13 cellular contexts compared by ENCODE assay signal in the genomic region with DNA sequence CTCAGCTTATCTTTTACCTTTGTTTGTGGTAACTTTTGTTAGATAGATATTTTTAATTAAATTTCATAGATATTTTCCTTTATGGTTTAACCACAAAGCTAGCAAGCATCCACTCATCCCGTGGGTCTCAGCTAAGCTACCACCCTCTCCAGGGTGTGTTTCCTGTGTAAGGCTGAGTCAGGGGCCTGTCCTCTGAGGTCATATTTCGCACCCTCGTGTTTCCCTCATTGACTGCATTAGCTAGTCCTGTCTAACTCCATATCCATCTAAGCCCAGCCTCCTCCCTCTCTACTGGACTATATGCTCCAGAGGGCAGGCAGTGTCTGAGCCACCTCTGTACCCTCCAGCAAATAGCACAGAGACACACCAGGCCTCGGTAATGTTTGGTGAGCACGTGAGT. TPM values are rescaled to one million over a fixed set of nuclear protein-coding genes. Genes with fewer than 3 reads are reported as not detected.
DNase-seq lines count a peak whose midpoint lies in the region; ATAC-seq, FAIRE-seq and TF ChIP-seq lines count a peak whose summit lies in the region.
"Had no signal": no experiment of that assay in that cellular context is flagged by ENCODE, and none has a peak within 500 bp of the region (broad histone marks: within the 10 kb centered on the region; RNA-seq: fewer than 3 reads in every experiment).

No MANE protein-coding gene starts in this region.

- H3K36me3 Mint-ChIP-seq in T-helper 1 cell treated with Interleukin-12 subunit alpha and Interleukin-12 subunit beta and Interleukin-4 antibody, amounts not matched to agents 30 μg/mL and 1 μg/mL, for 36 hours (ENCODE audit: low read depth): peaks cover 14% of the 10 kb centered on the region
- peaks cover 21% of the 10 kb centered on the region for H3K36me3 Mint-ChIP-seq in astrocyte (ENCODE audit: low read depth, unreplicated experiment)

- H3K9me3 ChIP-seq in MG63: no peaks in the 10 kb centered on the region
- no peaks in the 10 kb centered on the region for H3K9me3 ChIP-seq in astrocyte (ENCODE audit: insufficient read depth, low read depth, low read length)
- H3K9me3 ChIP-seq: Caco-2 had no signal

- no peak overlapping the region for H2AFZ ChIP-seq in astrocyte (ENCODE audit: low read depth, low read length)

- H3K79me2 ChIP-seq in astrocyte (ENCODE audit: insufficient read depth, low read length): no peaks in the 10 kb centered on the region

- no peak for TF ChIP-seq CTCF in astrocyte (IDR thresholded peaks at IDR 0.05; ENCODE audit: insufficient read depth, low read depth, low read length)

- peaks cover 16% of the 10 kb centered on the region for H3K4me1 Mint-ChIP-seq in T-helper 1 cell treated with Interleukin-12 subunit alpha and Interleukin-12 subunit beta and Interleukin-4 antibody, amounts not matched to agents 30 μg/mL and 1 μg/mL, for 36 hours (ENCODE audit: low read depth)
- H3K4me1 Mint-ChIP-seq in astrocyte (ENCODE audit: low read depth, unreplicated experiment): peaks cover 8% of the 10 kb centered on the region

- no peak for FAIRE-seq in astrocyte (lab: Jason Lieb, UNC)

- no peaks in the 10 kb centered on the region for H3K27me3 Mint-ChIP-seq in T-helper 1 cell treated with Interleukin-12 subunit alpha and Interleukin-12 subunit beta and Interleukin-4 antibody, amounts not matched to agents 30 μg/mL and 1 μg/mL, for 36 hours (ENCODE audit: low read depth)
- H3K27me3 Mint-ChIP-seq in astrocyte (ENCODE audit: low read depth, unreplicated experiment): no peaks in the 10 kb centered on the region
- H3K27me3 Mint-ChIP-seq: type B pancreatic cell had no signal

- H3K4me3 Mint-ChIP-seq in T-helper 1 cell treated with Interleukin-12 subunit alpha and Interleukin-12 subunit beta and Interleukin-4 antibody, amounts not matched to agents 30 μg/mL and 1 μg/mL, for 36 hours: no peak overlapping the region
- no peak overlapping the region for H3K4me3 Mint-ChIP-seq in astrocyte (ENCODE audit: unreplicated experiment)
- H3K4me3 Mint-ChIP-seq: type B pancreatic cell had no signal

- ATAC-seq in HG03432 (IDR thresholded peaks at IDR 0.05; ENCODE audit: unreplicated experiment): no peak

- DNase-seq in T-helper 1 cell (no peak), MG63 (peak; percentile 35), astrocyte (ENCODE audit: low read depth) (peak; percentile 71), lung microvascular endothelial cell (ENCODE audit: low read depth in 2 of 2) (peak; percentile 36 to 87), cerebellar cortex (ENCODE audit: low spot score) (no peak), NCI-H1048 (lab: John Stamatoyannopoulos, UW) (no peak)
- DNase-seq: 8988T; Caco-2; central memory CD4-positive, alpha-beta T cell; NCI-H526 had no signal

- no peaks in the 10 kb centered on the region for H3K9me3 Mint-ChIP-seq in T-helper 1 cell treated with Interleukin-12 subunit alpha and Interleukin-12 subunit beta and Interleukin-4 antibody, amounts not matched to agents 30 μg/mL and 1 μg/mL, for 36 hours
- H3K9me3 Mint-ChIP-seq in astrocyte (ENCODE audit: unreplicated experiment): no peaks in the 10 kb centered on the region
- H3K9me3 Mint-ChIP-seq: type B pancreatic cell had no signal

- peak overlapping the region; percentile 59 for H3K4me2 ChIP-seq in astrocyte (ENCODE audit: low read length)

- no peaks in the 10 kb centered on the region for H3K27me3 ChIP-seq in MG63
- H3K27me3 ChIP-seq in astrocyte (ENCODE audit: insufficient read depth, low read length): no peaks in the 10 kb centered on the region

- H4K20me1 ChIP-seq in astrocyte (ENCODE audit: insufficient read depth, low read length): no peaks in the 10 kb centered on the region

- peaks cover 9% of the 10 kb centered on the region for H3K4me1 ChIP-seq in astrocyte (ENCODE audit: insufficient read depth, low read length)
- H3K4me1 ChIP-seq: Caco-2 had no signal

- peaks cover 15% of the 10 kb centered on the region for H3K36me3 ChIP-seq in MG63
- H3K36me3 ChIP-seq in astrocyte (ENCODE audit: insufficient read depth, low read length): peaks cover 6% of the 10 kb centered on the region

- H3K9ac ChIP-seq in astrocyte (ENCODE audit: low read length): peak overlapping the region; percentile 49

- peak overlapping the region; percentile 49 for H3K27ac Mint-ChIP-seq in T-helper 1 cell treated with Interleukin-12 subunit alpha and Interleukin-12 subunit beta and Interleukin-4 antibody, amounts not matched to agents 30 μg/mL and 1 μg/mL, for 36 hours
- peak overlapping the region; percentile 79 for H3K27ac Mint-ChIP-seq in astrocyte (ENCODE audit: unreplicated experiment)
- H3K27ac Mint-ChIP-seq: type B pancreatic cell had no signal

- peak overlapping the region; percentile 80 for H3K27ac ChIP-seq in astrocyte (ENCODE audit: low read depth, low read length)

- no peak overlapping the region for H3K4me3 ChIP-seq in MG63
- H3K4me3 ChIP-seq in astrocyte (ENCODE audit: insufficient read depth, low read depth, low read length): no peak overlapping the region

RNA-seq across cellular contexts. Expression of gene XRRA1, which starts 16.7 kb away (rescaled TPM):
- total RNA-seq in MG63 (2014; rRNA removed; shearing (Covaris generic); ENCODE audit: low replicate concordance): 1.1 and 64.7 TPM in 2 replicates
- total RNA-seq in astrocyte (8.4 and 8.9 TPM in 2 replicates), lung microvascular endothelial cell (2.0 and 5.8 TPM in 2 replicates)

RNA-seq across cellular contexts. Expression of gene SPCS2, which starts 16.9 kb away (rescaled TPM):
- total RNA-seq in MG63 (2014; rRNA removed; shearing (Covaris generic); ENCODE audit: low replicate concordance): 15.6 and 17.1 TPM in 2 replicates
- 104 and 120 TPM in 2 replicates for total RNA-seq in astrocyte
- total RNA-seq in lung microvascular endothelial cell: 8.7 and 15.0 TPM in 2 replicates

RNA-seq across cellular contexts. Expression of gene NEU3, which starts 56.6 kb away (rescaled TPM):
- 4.9 and 10.9 TPM in 2 replicates for total RNA-seq in MG63 (2014; rRNA removed; shearing (Covaris generic); ENCODE audit: low replicate concordance)
- total RNA-seq in astrocyte: 8.6 and 9.7 TPM in 2 replicates
- 4.6 and 7.1 TPM in 2 replicates for total RNA-seq in lung microvascular endothelial cell

Comparison
In these comparisons a context has a peak if more than half of its experiments do, and no peak if none do; other contexts are left out.
1. DNase-seq: peak in MG63 (single experiment), astrocyte (single experiment) and lung microvascular endothelial cell (2 of 2); none in T-helper 1 cell (0 of 5), cerebellar cortex (single experiment) and NCI-H1048 (single experiment).